20 cellular contexts compared by ENCODE assay signal in the genomic region with DNA sequence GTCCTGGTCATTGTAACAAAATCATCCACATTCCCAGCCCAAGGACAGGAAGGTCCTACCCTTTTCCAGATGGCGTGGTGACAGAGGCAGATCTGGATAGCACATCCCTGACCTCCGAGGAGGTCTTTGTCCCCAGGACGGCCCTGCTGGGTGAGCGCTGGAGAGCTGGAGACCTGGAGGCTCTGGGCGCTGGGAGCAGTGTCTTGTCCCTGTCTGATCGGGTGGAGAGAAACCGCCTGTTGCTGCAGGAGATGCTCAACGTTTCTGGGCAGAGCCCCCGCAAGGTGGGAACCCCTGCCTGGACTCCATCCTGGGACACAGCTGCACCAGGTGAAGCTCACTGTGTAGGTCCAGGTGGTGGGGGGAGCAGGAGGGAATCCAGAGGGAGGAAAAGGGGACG. TPM values are rescaled to one million over a fixed set of nuclear protein-coding genes. Genes with fewer than 3 reads are reported as not detected.
"Had no signal": no experiment of that assay in that cellular context is flagged by ENCODE, and none has a peak within 500 bp of the region (broad histone marks: within the 10 kb centered on the region; RNA-seq: fewer than 3 reads in every experiment).

No MANE protein-coding gene starts in this region.

- ATAC-seq: effector memory CD8-positive, alpha-beta T cell; left cardiac atrium; lower lobe of right lung; pancreas; right cardiac atrium; stimulated activated effector memory CD8-positive, alpha-beta T cell treated with anti-CD3 and anti-CD28 coated beads, Interleukin-12 subunit alpha, Interleukin-12 subunit beta, amount 100 ng/mL, for 72 hours; stimulated activated naive CD8-positive, alpha-beta T cell treated with anti-CD3 and anti-CD28 coated beads, Interleukin-15, Interleukin-2, amounts not matched to agents 100 U/mL and 50 U/mL, for 24 hours had no signal

- DNase-seq: effector memory CD8-positive, alpha-beta T cell; esophagus squamous epithelium; immature natural killer cell; left cardiac atrium; left ventricle myocardium inferior; lower lobe of right lung; midbrain; naive B cell; right cardiac atrium; stimulated activated CD4-positive, alpha-beta T cell treated with anti-CD3 and anti-CD28 coated beads, Interleukin-2, amount 100 ng/mL, for 48 hours; stimulated activated naive CD8-positive, alpha-beta T cell treated with anti-CD3 and anti-CD28 coated beads, Interleukin-15, Interleukin-2, amounts not matched to agents 100 U/mL and 50 U/mL, for 24 hours; tibial artery had no signal

- H3K4me2 ChIP-seq: smooth muscle cell had no signal

- H3K36me3 ChIP-seq: pancreas had no signal

- H3K27ac ChIP-seq: esophagus squamous epithelium, left ventricle myocardium inferior, lower lobe of right lung, pancreas, suprapubic skin, tibial artery, upper lobe of left lung, vagina had no signal

- H3K4me1 ChIP-seq: pancreas had no signal

- H3K9me3 ChIP-seq: esophagus squamous epithelium, left ventricle myocardium inferior, lower lobe of right lung, pancreas, suprapubic skin, tibial artery, upper lobe of left lung, vagina had no signal

- FAIRE-seq: colon, keratinocyte, pancreas had no signal

- H3K27me3 ChIP-seq: tibial artery, vagina had no signal

- H3K4me3 ChIP-seq: esophagus squamous epithelium, left ventricle myocardium inferior, lower lobe of right lung, pancreas, smooth muscle cell, suprapubic skin, tibial artery, upper lobe of left lung, vagina had no signal

RNA-seq across cellular contexts. Expression of a gene that starts 4.1 kb away (rescaled TPM):
- polyA plus RNA-seq: immature natural killer cell had no signal
